In the genomic region with DNA sequence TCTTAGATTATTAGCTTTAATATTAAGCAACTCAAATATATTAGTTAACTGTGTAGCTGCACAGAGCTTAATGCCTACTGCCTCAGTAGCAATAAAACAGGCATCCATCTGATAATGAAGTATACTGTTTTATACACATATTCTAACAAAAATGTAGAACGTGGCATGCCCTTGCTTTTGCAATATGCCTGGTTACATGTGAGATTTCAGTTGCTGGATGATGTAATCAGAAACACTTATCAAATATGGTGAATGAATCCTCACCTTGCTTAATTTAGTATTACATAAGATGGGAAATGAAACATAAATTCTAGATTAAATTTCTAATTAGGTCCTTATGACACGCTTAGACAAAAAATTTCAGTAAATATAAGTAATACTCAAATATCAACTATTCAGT, we compare ENCODE assay signal across 1 cellular context.
A peak's percentile ranks its signal among the peaks of the same experiment; 100 is the strongest.
TF ChIP-seq lines count a peak whose summit lies in the region.

No MANE protein-coding gene starts in this region.

TF ChIP-seq in HepG2, 621 proteins besides CTCF, POLR2A, EP300 and RAD21:
- TF ChIP-seq, protein P1, sequence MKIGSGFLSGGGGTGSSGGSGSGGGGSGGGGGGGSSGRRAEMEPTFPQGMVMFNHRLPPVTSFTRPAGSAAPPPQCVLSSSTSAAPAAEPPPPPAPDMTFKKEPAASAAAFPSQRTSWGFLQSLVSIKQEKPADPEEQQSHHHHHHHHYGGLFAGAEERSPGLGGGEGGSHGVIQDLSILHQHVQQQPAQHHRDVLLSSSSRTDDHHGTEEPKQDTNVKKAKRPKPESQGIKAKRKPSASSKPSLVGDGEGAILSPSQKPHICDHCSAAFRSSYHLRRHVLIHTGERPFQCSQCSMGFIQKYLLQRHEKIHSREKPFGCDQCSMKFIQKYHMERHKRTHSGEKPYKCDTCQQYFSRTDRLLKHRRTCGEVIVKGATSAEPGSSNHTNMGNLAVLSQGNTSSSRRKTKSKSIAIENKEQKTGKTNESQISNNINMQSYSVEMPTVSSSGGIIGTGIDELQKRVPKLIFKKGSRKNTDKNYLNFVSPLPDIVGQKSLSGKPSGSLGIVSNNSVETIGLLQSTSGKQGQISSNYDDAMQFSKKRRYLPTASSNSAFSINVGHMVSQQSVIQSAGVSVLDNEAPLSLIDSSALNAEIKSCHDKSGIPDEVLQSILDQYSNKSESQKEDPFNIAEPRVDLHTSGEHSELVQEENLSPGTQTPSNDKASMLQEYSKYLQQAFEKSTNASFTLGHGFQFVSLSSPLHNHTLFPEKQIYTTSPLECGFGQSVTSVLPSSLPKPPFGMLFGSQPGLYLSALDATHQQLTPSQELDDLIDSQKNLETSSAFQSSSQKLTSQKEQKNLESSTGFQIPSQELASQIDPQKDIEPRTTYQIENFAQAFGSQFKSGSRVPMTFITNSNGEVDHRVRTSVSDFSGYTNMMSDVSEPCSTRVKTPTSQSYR (CRISPR knock-in tag; IDR thresholded peaks at IDR 0.05; ENCODE audit: borderline replicate concordance): no peak
- TF ChIP-seq CEBPB (IDR thresholded peaks at IDR 0.05; ENCODE audit: borderline replicate concordance, low read depth, low read length): peak; percentile 4; the same call in 1 of the 2 replicates
- no peak for TF ChIP-seq ZNF468 (CRISPR knock-in tag; IDR thresholded peaks at IDR 0.05)
